Comparison of ENCODE assay signal across 1 cellular context in the genomic region with DNA sequence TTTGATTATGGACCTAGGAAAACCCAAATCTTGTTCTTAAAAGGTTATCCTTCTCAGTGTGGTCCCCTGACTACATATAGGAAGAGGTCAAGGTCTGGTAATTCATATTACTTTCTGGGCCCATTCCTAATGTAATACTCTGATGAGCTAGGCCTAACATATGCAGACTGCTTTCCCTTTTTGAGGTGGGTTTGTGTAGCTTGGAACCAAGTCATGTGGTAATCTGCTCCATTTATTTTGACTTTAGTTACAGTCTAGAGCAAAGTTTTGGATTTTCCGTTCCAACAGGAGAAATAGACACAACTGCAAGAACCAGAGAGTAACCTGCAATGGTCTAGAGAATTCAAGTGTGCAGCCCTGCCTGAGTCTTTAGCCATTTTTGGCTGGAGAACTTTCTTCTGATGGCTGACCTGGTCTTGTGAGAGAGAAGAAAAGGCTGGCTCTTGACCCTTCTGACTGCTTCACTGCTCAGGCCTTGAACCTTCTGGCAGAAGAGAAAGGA.
TF ChIP-seq lines count a peak whose summit lies in the region.

No MANE protein-coding gene starts in this region.

TF ChIP-seq in HepG2, 621 proteins besides CTCF, POLR2A, EP300 and RAD21:
- TF ChIP-seq NFATC3 (CRISPR knock-in tag; IDR thresholded peaks at IDR 0.05) (0 out of 2 replicates have a peak, but pooled peaks have one; percentile 45), GLI4 (CRISPR knock-in tag; IDR thresholded peaks at IDR 0.05; ENCODE audit: borderline replicate concordance) (peak; percentile 51; the same call in 1 of the 2 replicates), SALL1 (CRISPR knock-in tag; IDR thresholded peaks at IDR 0.05) (no peak), ELF4 (CRISPR knock-in tag; IDR thresholded peaks at IDR 0.05; ENCODE audit: borderline replicate concordance) (peak; percentile 68; the same call in 1 of the 2 replicates), SP140L (CRISPR knock-in tag; IDR thresholded peaks at IDR 0.05; ENCODE audit: borderline replicate concordance) (no peak), ZSCAN31 (CRISPR knock-in tag; IDR thresholded peaks at IDR 0.05; ENCODE audit: low read depth) (0 out of 2 replicates have a peak, but pooled peaks have one; percentile 36), ASH2L (IDR thresholded peaks at IDR 0.05; ENCODE audit: insufficient read length, low read depth, low read length) (peak; percentile 6), SMAD9 (CRISPR knock-in tag; IDR thresholded peaks at IDR 0.05) (0 out of 2 replicates have a peak, but pooled peaks have one; percentile 67), ZSCAN25 (CRISPR knock-in tag; IDR thresholded peaks at IDR 0.05) (0 out of 2 replicates have a peak, but pooled peaks have one; percentile 33), ZBTB3 (CRISPR knock-in tag; IDR thresholded peaks at IDR 0.05; ENCODE audit: borderline replicate concordance, low read depth) (0 out of 2 replicates have a peak, but pooled peaks have one; percentile 27), STAG1 (CRISPR knock-in tag; IDR thresholded peaks at IDR 0.05) (no peak), ZNF44 (CRISPR knock-in tag; IDR thresholded peaks at IDR 0.05) (0 out of 2 replicates have a peak, but pooled peaks have one; percentile 61), SIX1 (CRISPR knock-in tag; IDR thresholded peaks at IDR 0.05; ENCODE audit: borderline replicate concordance) (no peak)
- TF ChIP-seq, protein P1, sequence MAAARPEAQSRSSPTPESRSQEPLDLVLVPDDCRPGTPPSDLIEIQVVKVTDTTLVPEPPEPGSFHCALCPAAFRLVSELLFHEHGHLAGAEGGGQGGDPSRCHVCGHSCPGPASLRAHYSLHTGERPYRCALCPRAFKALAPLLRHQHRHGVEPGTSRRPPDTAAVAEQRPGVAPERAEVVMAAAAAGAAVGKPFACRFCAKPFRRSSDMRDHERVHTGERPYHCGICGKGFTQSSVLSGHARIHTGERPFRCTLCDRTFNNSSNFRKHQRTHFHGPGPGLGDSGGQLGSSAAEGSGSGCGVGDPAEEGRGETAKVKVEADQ (CRISPR knock-in tag; IDR thresholded peaks at IDR 0.05; ENCODE audit: borderline replicate concordance) = peak; percentile 70; the same call in 1 of the 2 replicates
- TF ChIP-seq, protein P2, sequence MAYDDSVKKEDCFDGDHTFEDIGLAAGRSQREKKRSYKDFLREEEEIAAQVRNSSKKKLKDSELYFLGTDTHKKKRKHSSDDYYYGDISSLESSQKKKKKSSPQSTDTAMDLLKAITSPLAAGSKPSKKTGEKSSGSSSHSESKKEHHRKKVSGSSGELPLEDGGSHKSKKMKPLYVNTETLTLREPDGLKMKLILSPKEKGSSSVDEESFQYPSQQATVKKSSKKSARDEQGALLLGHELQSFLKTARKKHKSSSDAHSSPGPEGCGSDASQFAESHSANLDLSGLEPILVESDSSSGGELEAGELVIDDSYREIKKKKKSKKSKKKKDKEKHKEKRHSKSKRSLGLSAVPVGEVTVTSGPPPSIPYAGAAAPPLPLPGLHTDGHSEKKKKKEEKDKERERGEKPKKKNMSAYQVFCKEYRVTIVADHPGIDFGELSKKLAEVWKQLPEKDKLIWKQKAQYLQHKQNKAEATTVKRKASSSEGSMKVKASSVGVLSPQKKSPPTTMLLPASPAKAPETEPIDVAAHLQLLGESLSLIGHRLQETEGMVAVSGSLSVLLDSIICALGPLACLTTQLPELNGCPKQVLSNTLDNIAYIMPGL (CRISPR knock-in tag; IDR thresholded peaks at IDR 0.05; ENCODE audit: borderline replicate concordance in 1 of 2, low read depth in 1 of 2) = 0 out of 4 replicates have a peak, but pooled peaks of 1 of the 2 experiments have one; percentile 39
- TF ChIP-seq, protein P3, sequence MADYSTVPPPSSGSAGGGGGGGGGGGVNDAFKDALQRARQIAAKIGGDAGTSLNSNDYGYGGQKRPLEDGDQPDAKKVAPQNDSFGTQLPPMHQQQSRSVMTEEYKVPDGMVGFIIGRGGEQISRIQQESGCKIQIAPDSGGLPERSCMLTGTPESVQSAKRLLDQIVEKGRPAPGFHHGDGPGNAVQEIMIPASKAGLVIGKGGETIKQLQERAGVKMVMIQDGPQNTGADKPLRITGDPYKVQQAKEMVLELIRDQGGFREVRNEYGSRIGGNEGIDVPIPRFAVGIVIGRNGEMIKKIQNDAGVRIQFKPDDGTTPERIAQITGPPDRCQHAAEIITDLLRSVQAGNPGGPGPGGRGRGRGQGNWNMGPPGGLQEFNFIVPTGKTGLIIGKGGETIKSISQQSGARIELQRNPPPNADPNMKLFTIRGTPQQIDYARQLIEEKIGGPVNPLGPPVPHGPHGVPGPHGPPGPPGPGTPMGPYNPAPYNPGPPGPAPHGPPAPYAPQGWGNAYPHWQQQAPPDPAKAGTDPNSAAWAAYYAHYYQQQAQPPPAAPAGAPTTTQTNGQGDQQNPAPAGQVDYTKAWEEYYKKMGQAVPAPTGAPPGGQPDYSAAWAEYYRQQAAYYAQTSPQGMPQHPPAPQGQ (CRISPR knock-in tag; IDR thresholded peaks at IDR 0.05; ENCODE audit: borderline replicate concordance) = 0 out of 2 replicates have a peak, but pooled peaks have one; percentile 52
- TF ChIP-seq, protein P4, sequence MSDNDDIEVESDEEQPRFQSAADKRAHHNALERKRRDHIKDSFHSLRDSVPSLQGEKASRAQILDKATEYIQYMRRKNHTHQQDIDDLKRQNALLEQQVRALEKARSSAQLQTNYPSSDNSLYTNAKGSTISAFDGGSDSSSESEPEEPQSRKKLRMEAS (IDR thresholded peaks at IDR 0.05) = no peak
- TF ChIP-seq, protein P5, sequence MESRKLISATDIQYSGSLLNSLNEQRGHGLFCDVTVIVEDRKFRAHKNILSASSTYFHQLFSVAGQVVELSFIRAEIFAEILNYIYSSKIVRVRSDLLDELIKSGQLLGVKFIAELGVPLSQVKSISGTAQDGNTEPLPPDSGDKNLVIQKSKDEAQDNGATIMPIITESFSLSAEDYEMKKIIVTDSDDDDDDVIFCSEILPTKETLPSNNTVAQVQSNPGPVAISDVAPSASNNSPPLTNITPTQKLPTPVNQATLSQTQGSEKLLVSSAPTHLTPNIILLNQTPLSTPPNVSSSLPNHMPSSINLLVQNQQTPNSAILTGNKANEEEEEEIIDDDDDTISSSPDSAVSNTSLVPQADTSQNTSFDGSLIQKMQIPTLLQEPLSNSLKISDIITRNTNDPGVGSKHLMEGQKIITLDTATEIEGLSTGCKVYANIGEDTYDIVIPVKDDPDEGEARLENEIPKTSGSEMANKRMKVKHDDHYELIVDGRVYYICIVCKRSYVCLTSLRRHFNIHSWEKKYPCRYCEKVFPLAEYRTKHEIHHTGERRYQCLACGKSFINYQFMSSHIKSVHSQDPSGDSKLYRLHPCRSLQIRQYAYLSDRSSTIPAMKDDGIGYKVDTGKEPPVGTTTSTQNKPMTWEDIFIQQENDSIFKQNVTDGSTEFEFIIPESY (CRISPR knock-in tag; IDR thresholded peaks at IDR 0.05) = no peak
- TF ChIP-seq, protein P6, sequence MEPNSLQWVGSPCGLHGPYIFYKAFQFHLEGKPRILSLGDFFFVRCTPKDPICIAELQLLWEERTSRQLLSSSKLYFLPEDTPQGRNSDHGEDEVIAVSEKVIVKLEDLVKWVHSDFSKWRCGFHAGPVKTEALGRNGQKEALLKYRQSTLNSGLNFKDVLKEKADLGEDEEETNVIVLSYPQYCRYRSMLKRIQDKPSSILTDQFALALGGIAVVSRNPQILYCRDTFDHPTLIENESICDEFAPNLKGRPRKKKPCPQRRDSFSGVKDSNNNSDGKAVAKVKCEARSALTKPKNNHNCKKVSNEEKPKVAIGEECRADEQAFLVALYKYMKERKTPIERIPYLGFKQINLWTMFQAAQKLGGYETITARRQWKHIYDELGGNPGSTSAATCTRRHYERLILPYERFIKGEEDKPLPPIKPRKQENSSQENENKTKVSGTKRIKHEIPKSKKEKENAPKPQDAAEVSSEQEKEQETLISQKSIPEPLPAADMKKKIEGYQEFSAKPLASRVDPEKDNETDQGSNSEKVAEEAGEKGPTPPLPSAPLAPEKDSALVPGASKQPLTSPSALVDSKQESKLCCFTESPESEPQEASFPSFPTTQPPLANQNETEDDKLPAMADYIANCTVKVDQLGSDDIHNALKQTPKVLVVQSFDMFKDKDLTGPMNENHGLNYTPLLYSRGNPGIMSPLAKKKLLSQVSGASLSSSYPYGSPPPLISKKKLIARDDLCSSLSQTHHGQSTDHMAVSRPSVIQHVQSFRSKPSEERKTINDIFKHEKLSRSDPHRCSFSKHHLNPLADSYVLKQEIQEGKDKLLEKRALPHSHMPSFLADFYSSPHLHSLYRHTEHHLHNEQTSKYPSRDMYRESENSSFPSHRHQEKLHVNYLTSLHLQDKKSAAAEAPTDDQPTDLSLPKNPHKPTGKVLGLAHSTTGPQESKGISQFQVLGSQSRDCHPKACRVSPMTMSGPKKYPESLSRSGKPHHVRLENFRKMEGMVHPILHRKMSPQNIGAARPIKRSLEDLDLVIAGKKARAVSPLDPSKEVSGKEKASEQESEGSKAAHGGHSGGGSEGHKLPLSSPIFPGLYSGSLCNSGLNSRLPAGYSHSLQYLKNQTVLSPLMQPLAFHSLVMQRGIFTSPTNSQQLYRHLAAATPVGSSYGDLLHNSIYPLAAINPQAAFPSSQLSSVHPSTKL (CRISPR knock-in tag; IDR thresholded peaks at IDR 0.05) = 0 out of 2 replicates have a peak, but pooled peaks have one; percentile 19
